ENCODE assay signal across 8 cellular contexts in genomic region chr17:81890447-81891302, GRCh38. TPM values are rescaled to one million over a fixed set of nuclear protein-coding genes. Genes with fewer than 3 reads are reported as not detected.
DNase-seq lines count a peak whose midpoint lies in the region; ATAC-seq and TF ChIP-seq lines count a peak whose summit lies in the region.

No MANE protein-coding gene starts in this region.

- peaks cover 16% of the 10 kb centered on the region for H3K36me3 Mint-ChIP-seq in CD4-positive, CD25-positive, alpha-beta regulatory T cell
- H3K36me3 Mint-ChIP-seq in GM23338 (ENCODE audit: low read depth), result peaks cover 68% of the 10 kb centered on the region
- H3K36me3 Mint-ChIP-seq in T-cell, result peaks cover 29% of the 10 kb centered on the region

- H3K14ac ChIP-seq in trophoblast cell (ENCODE audit: low read length), result peak overlapping the region; percentile 95

- ATAC-seq in CD4-positive, CD25-positive, alpha-beta regulatory T cell (ENCODE audit: low read depth in 2 of 2), result no peak
- ATAC-seq in GM23338 (no peak), T-cell (replicated peaks in 1 of 4) (peak in 1 of 4 experiments; percentile 0)

- no peak overlapping the region for H2BK12ac ChIP-seq in trophoblast cell (ENCODE audit: low read length)

- peaks cover 10% of the 10 kb centered on the region for H3K79me1 ChIP-seq in trophoblast cell (ENCODE audit: low read length)

- peak in 2 of 3 donors; percentile 16 to 52 for DNase-seq in CD4-positive, CD25-positive, alpha-beta regulatory T cell
- DNase-seq in GM23338 (ENCODE audit: low spot score) (peak; percentile 42), T-cell (peak in 1 of 34 experiments; percentile 23), erythroblast (lab: John Stamatoyannopoulos, UW) (peak; percentile 64 to 67), trophoblast cell (peak in 1 of 2 donors; percentile 21), KBM-7 (no peak), pons (ENCODE audit: low spot score) (no peak), HT-29 (ENCODE audit: low spot score) (no peak)

- WGBS in trophoblast cell (ENCODE audit: extremely low coverage, insufficient coverage, insufficient read length), result no CpG with 5 or more reads among the region's 69 CpGs

- H3K4me1 ChIP-seq in CD4-positive, CD25-positive, alpha-beta regulatory T cell (ENCODE audit: control insufficient read depth, insufficient read depth, low read length, poor library complexity, severe bottlenecking), result peaks cover 22% of the 10 kb centered on the region
- H3K4me1 ChIP-seq in GM23338 (ENCODE audit: insufficient read depth) (peaks cover 8% of the 10 kb centered on the region; the same call in 1 of the 2 replicates), trophoblast cell (ENCODE audit: control insufficient read depth in 1 of 2, insufficient read depth in 2 of 2, low read length in 2 of 2) (peaks cover 4 to 5% of the 10 kb centered on the region in 2 experiments)

- H4K12ac ChIP-seq in trophoblast cell (ENCODE audit: low read depth, low read length), result peak overlapping the region; percentile 57

- no peak overlapping the region for H2AFZ ChIP-seq in GM23338
- H2AFZ ChIP-seq in trophoblast cell (ENCODE audit: insufficient read depth, low read length, poor library complexity), result peak overlapping the region; percentile 61

- CTCF ChIA-PET in T-cell (lab: Charles Lee), result no interaction called here

- H3K9me2 ChIP-seq in GM23338 (ENCODE audit: insufficient read depth), result no peaks in the 10 kb centered on the region

- H3K9ac ChIP-seq in trophoblast cell (ENCODE audit: low read length), result peak overlapping the region; percentile 95

- in situ Hi-C loops in KBM-7 (cut with MboI; ENCODE audit: low pct_unique_long_range_greater_than_20kb, low sequenced_read_pairs), result no loop called here

- H3K27ac ChIP-seq in CD4-positive, CD25-positive, alpha-beta regulatory T cell (ENCODE audit: insufficient read depth, low read length, poor library complexity, severe bottlenecking), result peak overlapping the region; percentile 85
- H3K27ac ChIP-seq in GM23338 (ENCODE audit: low read depth), result peak overlapping the region; percentile 73
- H3K27ac ChIP-seq in trophoblast cell (ENCODE audit: low read depth, low read length), result peak overlapping the region; percentile 55

- H3K4me2 ChIP-seq in GM23338, result peak overlapping the region; percentile 96
- H3K4me2 ChIP-seq in trophoblast cell (ENCODE audit: low read length), result peak overlapping the region; percentile 61

- peak overlapping the region; percentile 86 to 96 (median 91) for H3K4me3 Mint-ChIP-seq in CD4-positive, CD25-positive, alpha-beta regulatory T cell
- H3K4me3 Mint-ChIP-seq in GM23338 (peak overlapping the region; percentile 91), T-cell (peak overlapping the region; percentile 80 to 91 (median 85))

- TF ChIP-seq CTCF in GM23338 (conservative IDR thresholded peaks at IDR 0.05; ENCODE audit: low read depth in 2 of 2), result no peak

- H4K8ac ChIP-seq in trophoblast cell (ENCODE audit: low read depth, low read length), result peak overlapping the region; percentile 56

- peaks cover 58% of the 10 kb centered on the region for H3K79me2 ChIP-seq in GM23338 (replicated peaks; ENCODE audit: insufficient read depth)
- peaks cover 19% of the 10 kb centered on the region for H3K79me2 ChIP-seq in trophoblast cell (ENCODE audit: control insufficient read depth, insufficient read depth, low read length, poor library complexity)

- peak overlapping the region; percentile 99 for H2AK5ac ChIP-seq in trophoblast cell (ENCODE audit: low read length)

- H3K27ac Mint-ChIP-seq in CD4-positive, CD25-positive, alpha-beta regulatory T cell, result peak overlapping the region; percentile 83 to 94 (median 93)
- peak overlapping the region; percentile 97 for H3K27ac Mint-ChIP-seq in GM23338
- H3K27ac Mint-ChIP-seq in T-cell, result peak overlapping the region; percentile 82 to 85

- H3K36me3 ChIP-seq in CD4-positive, CD25-positive, alpha-beta regulatory T cell (ENCODE audit: control insufficient read depth, insufficient read depth, low read length), result peaks cover 49% of the 10 kb centered on the region
- peaks cover 41% of the 10 kb centered on the region for H3K36me3 ChIP-seq in GM23338 (ENCODE audit: insufficient read depth)
- H3K36me3 ChIP-seq in trophoblast cell (ENCODE audit: control insufficient read depth in 1 of 2, insufficient read depth in 2 of 2, low read length in 2 of 2), result peaks cover 58% of the 10 kb centered on the region in 2 experiments

- H3K27me3 ChIP-seq in CD4-positive, CD25-positive, alpha-beta regulatory T cell (ENCODE audit: control insufficient read depth, insufficient read depth, low read length), result no peaks in the 10 kb centered on the region
- H3K27me3 ChIP-seq in GM23338 (ENCODE audit: insufficient read depth) (no peaks in the 10 kb centered on the region), trophoblast cell (ENCODE audit: insufficient read depth, low read length) (no peaks in the 10 kb centered on the region)

- peaks cover 0 to 31% (median 2%) of the 10 kb centered on the region in 4 donors for H3K4me1 Mint-ChIP-seq in CD4-positive, CD25-positive, alpha-beta regulatory T cell
- peaks cover 4% of the 10 kb centered on the region; the same call in 1 of the 3 replicates for H3K4me1 Mint-ChIP-seq in GM23338
- H3K4me1 Mint-ChIP-seq in T-cell, result peaks cover 14 to 32% (median 22%) of the 10 kb centered on the region in 3 donors

- H3K4ac ChIP-seq in trophoblast cell (ENCODE audit: low read depth, low read length), result peak overlapping the region; percentile 100

- peak overlapping the region; percentile 44 for H2BK120ac ChIP-seq in trophoblast cell (ENCODE audit: insufficient read depth, low read length, poor library complexity)

- no peaks in the 10 kb centered on the region for H3K9me3 Mint-ChIP-seq in CD4-positive, CD25-positive, alpha-beta regulatory T cell
- H3K9me3 Mint-ChIP-seq in GM23338 (no peaks in the 10 kb centered on the region), T-cell (no peaks in the 10 kb centered on the region)

- no peak overlapping the region for H3K23ac ChIP-seq in trophoblast cell (ENCODE audit: low read length)

- peak overlapping the region; percentile 64 for H4K91ac ChIP-seq in trophoblast cell (ENCODE audit: low read depth, low read length)

- POLR2A ChIA-PET in T-cell (lab: Charles Lee), result no interaction called here

- H3K9me3 ChIP-seq in CD4-positive, CD25-positive, alpha-beta regulatory T cell (ENCODE audit: control insufficient read depth in 2 of 2, low read length in 2 of 2), result no peaks in the 10 kb centered on the region
- H3K9me3 ChIP-seq in trophoblast cell (ENCODE audit: insufficient read depth, low read depth, low read length), result peaks cover 6% of the 10 kb centered on the region

- H3K18ac ChIP-seq in trophoblast cell (ENCODE audit: low read length), result peak overlapping the region; percentile 46

- no peak for TF ChIP-seq POLR2A in erythroblast (IDR thresholded peaks at IDR 0.05; ENCODE audit: low read length)

- H3F3A ChIP-seq in GM23338 (replicated peaks; ENCODE audit: low read depth), result peaks cover 24% of the 10 kb centered on the region

- no peaks in the 10 kb centered on the region for H3K27me3 Mint-ChIP-seq in CD4-positive, CD25-positive, alpha-beta regulatory T cell
- peaks cover 33% of the 10 kb centered on the region for H3K27me3 Mint-ChIP-seq in GM23338 (ENCODE audit: insufficient read depth, low read depth, poor library complexity)
- H3K27me3 Mint-ChIP-seq in T-cell, result no peaks in the 10 kb centered on the region

- H2BK5ac ChIP-seq in trophoblast cell (ENCODE audit: low read depth, low read length, poor library complexity), result peak overlapping the region; percentile 75

- H4K20me1 ChIP-seq in GM23338 (replicated peaks; ENCODE audit: insufficient read depth), result peaks cover 14% of the 10 kb centered on the region; the same call in 1 of the 2 replicates

- peak overlapping the region; percentile 65 for H3K4me3 ChIP-seq in CD4-positive, CD25-positive, alpha-beta regulatory T cell (ENCODE audit: low read depth, low read length)
- H3K4me3 ChIP-seq in GM23338 (peak overlapping the region; percentile 95), trophoblast cell (ENCODE audit: low read depth, low read length) (peak overlapping the region; percentile 95)

RNA-seq across cellular contexts. Expression of gene ALYREF, which starts 0.7 kb away (rescaled TPM):
- total RNA-seq in CD4-positive, CD25-positive, alpha-beta regulatory T cell, result 90.9 TPM
- polyA plus RNA-seq in CD4-positive, CD25-positive, alpha-beta regulatory T cell, result 10 to 100 TPM; 24.8 to 57.6 (median 39.6) TPM
- 236 TPM in 2 replicates for total RNA-seq in GM23338 (2014; rRNA removed; shearing (Covaris generic))
- 36.5 and 54.3 TPM in 2 replicates for polyA plus RNA-seq in GM23338 (2016; fragmentation: Nextera tagmentation; extraction: Ambion mirVana)
- total RNA-seq in T-cell, result 10 to 100 TPM; 58.2 to 82.9 (median 63.4) TPM
- 110 and 112 TPM in 2 replicates for polyA plus RNA-seq in trophoblast cell (2013)
- total RNA-seq in HT-29 (2014; rRNA removed; shearing (Covaris generic)), result 482 and 502 TPM in 2 replicates

RNA-seq across cellular contexts. Expression of gene ANAPC11, which starts 0.8 kb away (rescaled TPM):
- 44.4 TPM for total RNA-seq in CD4-positive, CD25-positive, alpha-beta regulatory T cell
- polyA plus RNA-seq in CD4-positive, CD25-positive, alpha-beta regulatory T cell, result 100 to 1,000 TPM; 262 to 331 (median 290) TPM
- 149 and 188 TPM in 2 replicates for total RNA-seq in GM23338 (2014; rRNA removed; shearing (Covaris generic))
- 498 and 517 TPM in 2 replicates for polyA plus RNA-seq in GM23338 (2016; fragmentation: Nextera tagmentation; extraction: Ambion mirVana)
- total RNA-seq in T-cell, result 10 to 100 TPM; 37.6 to 61.3 (median 51.1) TPM
- polyA plus RNA-seq in trophoblast cell (2013), result 320 and 330 TPM in 2 replicates
- total RNA-seq in HT-29 (2014; rRNA removed; shearing (Covaris generic)), result 222 and 256 TPM in 2 replicates

RNA-seq across cellular contexts. Expression of gene NPB, which starts 11.4 kb away (rescaled TPM):
- total RNA-seq in CD4-positive, CD25-positive, alpha-beta regulatory T cell, result not detected
- under 1 TPM in 1 of 4 donors, not detected in 3; 0.10 TPM for polyA plus RNA-seq in CD4-positive, CD25-positive, alpha-beta regulatory T cell
- total RNA-seq in GM23338 (2014; rRNA removed; shearing (Covaris generic)), result 0.93 and 3.8 TPM in 2 replicates
- polyA plus RNA-seq in GM23338 (2016; fragmentation: Nextera tagmentation; extraction: Ambion mirVana), result 2.7 and 3.6 TPM in 2 replicates
- total RNA-seq in T-cell, result under 1 TPM; 0.16 to 0.51 (median 0.41) TPM
- 27.1 and 28.5 TPM in 2 replicates for polyA plus RNA-seq in trophoblast cell (2013)
- 2.4 and 3.2 TPM in 2 replicates for total RNA-seq in HT-29 (2014; rRNA removed; shearing (Covaris generic))

RNA-seq across cellular contexts. Expression of gene ARHGDIA, which starts 19.5 kb away (rescaled TPM):
- 578 TPM for total RNA-seq in CD4-positive, CD25-positive, alpha-beta regulatory T cell
- 100 to 1,000 TPM in 2 of 4 donors, 10 to 100 TPM in 2; 91.4 to 141 (median 99.4) TPM for polyA plus RNA-seq in CD4-positive, CD25-positive, alpha-beta regulatory T cell
- total RNA-seq in GM23338 (2014; rRNA removed; shearing (Covaris generic)), result 80.1 and 125 TPM in 2 replicates
- polyA plus RNA-seq in GM23338 (2016; fragmentation: Nextera tagmentation; extraction: Ambion mirVana), result 140 and 152 TPM in 2 replicates
- total RNA-seq in T-cell, result 100 to 1,000 TPM; 473 to 577 (median 504) TPM
- polyA plus RNA-seq in trophoblast cell (2013), result 397 and 403 TPM in 2 replicates
- 312 and 331 TPM in 2 replicates for total RNA-seq in HT-29 (2014; rRNA removed; shearing (Covaris generic))

RNA-seq across cellular contexts. Expression of gene PCYT2, which starts 20.5 kb away (rescaled TPM):
- 28.6 TPM for total RNA-seq in CD4-positive, CD25-positive, alpha-beta regulatory T cell
- polyA plus RNA-seq in CD4-positive, CD25-positive, alpha-beta regulatory T cell, result 10 to 100 TPM; 25.6 to 30.9 (median 26.8) TPM
- 65.2 and 82.9 TPM in 2 replicates for total RNA-seq in GM23338 (2014; rRNA removed; shearing (Covaris generic))
- 50.9 and 51.6 TPM in 2 replicates for polyA plus RNA-seq in GM23338 (2016; fragmentation: Nextera tagmentation; extraction: Ambion mirVana)
- total RNA-seq in T-cell, result 10 to 100 TPM; 24.5 to 55.2 (median 48.2) TPM
- 27.8 and 28.9 TPM in 2 replicates for polyA plus RNA-seq in trophoblast cell (2013)
- total RNA-seq in HT-29 (2014; rRNA removed; shearing (Covaris generic)), result 163 and 167 TPM in 2 replicates

Comparison
In these comparisons a context has a peak if more than half of its experiments do, and no peak if none do; other contexts are left out.
1. DNase-seq: peak in CD4-positive, CD25-positive, alpha-beta regulatory T cell (2 of 3), GM23338 (single experiment) and erythroblast (2 of 2); none in KBM-7 (single experiment), pons (single experiment) and HT-29 (single experiment).
2. Peak in every context shown above with its lines, with median percentiles within 50 percentile points of each other: H3K27ac ChIP-seq, H3K4me3 ChIP-seq, H3K27ac Mint-ChIP-seq and H3K4me3 Mint-ChIP-seq.